Comparison of ENCODE assay signal across 22 cellular contexts in genomic region chr11:42311944-42312343, GRCh38.
"Had no signal": no experiment of that assay in that cellular context is flagged by ENCODE, and none has a peak within 500 bp of the region (broad histone marks: within the 10 kb centered on the region; RNA-seq: fewer than 3 reads in every experiment).

No MANE protein-coding gene starts in this region.

- H3K4me2 ChIP-seq: hepatocyte had no signal

- H3K36me3 ChIP-seq: colonic mucosa, esophagus squamous epithelium, gastrocnemius medialis, heart left ventricle, left lung, lower lobe of right lung had no signal

- H3K4me1 ChIP-seq: colonic mucosa, esophagus squamous epithelium, gastrocnemius medialis, heart left ventricle, left lung, lower lobe of right lung had no signal

- ATAC-seq: esophagus mucosa; gastrocnemius medialis; heart left ventricle; left cardiac atrium; left lung; left ventricle myocardium superior; lower lobe of right lung; mucosa of descending colon; naive thymus-derived CD8-positive, alpha-beta T cell had no signal

- H3K27ac Mint-ChIP-seq: dendritic cell treated with granulocyte-macrophage colony-stimulating factor and Interleukin-4, amounts not matched to agents 40 ng/mL and 50 ng/mL, for 4 days; mesothelial cell of epicardium; naive thymus-derived CD8-positive, alpha-beta T cell had no signal

- DNase-seq: colonic mucosa; cortex of kidney; effector CD8-positive, alpha-beta T cell; erythroblast; esophagus squamous epithelium; foreskin melanocyte; gastrocnemius medialis; hypothalamus; left cardiac atrium; left lung; left ventricle myocardium superior; lower lobe of right lung; mesenchymal stem cell; mucosa of descending colon; naive B cell; naive thymus-derived CD8-positive, alpha-beta T cell had no signal

- H3K79me2 ChIP-seq: hepatocyte had no signal

- H3K9me3 ChIP-seq: colonic mucosa, gastrocnemius medialis, heart left ventricle, lower lobe of right lung had no signal

- H3K4me1 Mint-ChIP-seq: mesothelial cell of epicardium; naive B cell; naive thymus-derived CD8-positive, alpha-beta T cell had no signal

- H3K4me3 ChIP-seq: colonic mucosa, esophagus squamous epithelium, gastrocnemius medialis, heart left ventricle, hepatocyte, left lung, lower lobe of right lung, mucosa of descending colon had no signal

- H3K27me3 Mint-ChIP-seq: dendritic cell treated with granulocyte-macrophage colony-stimulating factor and Interleukin-4, amounts not matched to agents 40 ng/mL and 50 ng/mL, for 4 days; naive B cell; naive thymus-derived CD8-positive, alpha-beta T cell had no signal

- H3K4me3 Mint-ChIP-seq: dendritic cell treated with granulocyte-macrophage colony-stimulating factor and Interleukin-4, amounts not matched to agents 40 ng/mL and 50 ng/mL, for 4 days; mesothelial cell of epicardium; naive B cell; naive thymus-derived CD8-positive, alpha-beta T cell had no signal

- H3K36me3 Mint-ChIP-seq: mesothelial cell of epicardium, naive B cell had no signal

- H3K27me3 ChIP-seq: colonic mucosa, esophagus squamous epithelium, gastrocnemius medialis, heart left ventricle, hepatocyte, left lung had no signal

- H2AFZ ChIP-seq: hepatocyte had no signal

- H3K27ac ChIP-seq: colonic mucosa, epithelial cell of prostate, esophagus squamous epithelium, gastrocnemius medialis, heart left ventricle, hepatocyte, left lung, lower lobe of right lung had no signal
